ENCODE assay signal across 27 cellular contexts in the genomic region with DNA sequence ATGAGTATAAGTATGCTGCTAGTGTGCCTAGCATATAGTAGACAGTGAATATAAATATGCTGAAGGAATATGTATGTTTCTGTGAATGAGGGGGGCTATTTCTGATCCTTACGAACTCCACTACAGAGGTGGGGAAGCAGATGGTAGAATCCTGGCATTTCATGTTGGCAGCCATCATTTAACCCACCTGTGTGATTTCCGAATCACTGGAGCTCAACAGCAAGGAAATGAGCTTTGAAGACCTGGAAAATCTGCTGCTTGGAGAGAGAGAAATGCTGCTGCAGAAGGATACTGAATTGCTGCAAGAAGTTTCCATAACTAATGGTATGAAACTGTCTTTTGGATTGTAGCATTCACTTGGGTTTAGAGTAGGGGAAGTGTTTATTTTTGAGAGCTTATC.
"Had no signal": no experiment of that assay in that cellular context is flagged by ENCODE, and none has a peak within 500 bp of the region (broad histone marks: within the 10 kb centered on the region; RNA-seq: fewer than 3 reads in every experiment).

No MANE protein-coding gene starts in this region.

- H3K36me3 ChIP-seq: adrenal gland, colonic mucosa had no signal

- H3K4me3 ChIP-seq: adrenal gland, body of pancreas, colonic mucosa had no signal

- ATAC-seq: activated CD4-positive, alpha-beta T cell treated with anti-CD3 and anti-CD28 coated beads for 36 hours; activated CD8-positive, alpha-beta T cell treated with anti-CD3 and anti-CD28 coated beads for 36 hours; activated naive CD8-positive, alpha-beta T cell treated with anti-CD3 and anti-CD28 coated beads, Interleukin-2, amount 50 U/mL, for 24 hours; activated T-cell treated with anti-CD3 and anti-CD28 coated beads, Interleukin-2, amount 50 U/mL, for 4 hours; body of pancreas; esophagus mucosa had no signal

- H3K27ac ChIP-seq: adrenal gland, body of pancreas, colonic mucosa had no signal

- H3K4me1 ChIP-seq: adrenal gland, body of pancreas, colonic mucosa had no signal

- H3K27ac Mint-ChIP-seq: activated CD4-positive, alpha-beta T cell treated with anti-CD3 and anti-CD28 coated beads for 36 hours; activated CD8-positive, alpha-beta T cell treated with anti-CD3 and anti-CD28 coated beads for 36 hours; activated naive CD4-positive, alpha-beta T cell treated with anti-CD3 and anti-CD28 coated beads for 36 hours; activated naive CD4-positive, alpha-beta T cell treated with anti-CD3 and anti-CD28 coated beads, Interleukin-2, amount 50 U/mL, for 24 hours; activated naive CD8-positive, alpha-beta T cell treated with anti-CD3 and anti-CD28 coated beads for 36 hours; activated naive CD8-positive, alpha-beta T cell treated with anti-CD3 and anti-CD28 coated beads, Interleukin-2, amount 50 U/mL, for 24 hours; activated T-helper 1 cell treated with anti-CD3 and anti-CD28 coated beads, Interleukin-12 subunit alpha, Interleukin-12 subunit beta, Interleukin-2, Interleukin-4 antibody, amounts not matched to agents 30 ng/mL and 10 ng/mL and 1 ng/mL, durations not matched to agents 14 hours and 24 hours and 36 hours; activated T-helper 2 cell treated with anti-CD3 and anti-CD28 coated beads, Interferon-gamma antibody, Interleukin-2, Interleukin-4, amounts not matched to agents 10 μg/mL and 5 μg/mL and 100 μg/mL, durations not matched to agents 14 hours and 24 hours and 36 hours; endodermal cell had no signal

- H3K4me3 Mint-ChIP-seq: activated CD4-positive, alpha-beta T cell treated with anti-CD3 and anti-CD28 coated beads for 36 hours; activated CD8-positive, alpha-beta T cell treated with anti-CD3 and anti-CD28 coated beads for 36 hours; activated naive CD4-positive, alpha-beta T cell treated with anti-CD3 and anti-CD28 coated beads for 36 hours; activated naive CD4-positive, alpha-beta T cell treated with anti-CD3 and anti-CD28 coated beads, Interleukin-2, amount 50 U/mL, for 24 hours; activated naive CD8-positive, alpha-beta T cell treated with anti-CD3 and anti-CD28 coated beads for 36 hours; activated naive CD8-positive, alpha-beta T cell treated with anti-CD3 and anti-CD28 coated beads, Interleukin-2, amount 50 U/mL, for 24 hours; activated T-cell treated with anti-CD3 and anti-CD28 coated beads, Interleukin-2, amount 50 U/mL, for 4 hours; activated T-helper 1 cell treated with anti-CD3 and anti-CD28 coated beads, Interleukin-12 subunit alpha, Interleukin-12 subunit beta, Interleukin-2, Interleukin-4 antibody, amounts not matched to agents 30 ng/mL and 10 ng/mL and 1 ng/mL, durations not matched to agents 14 hours and 24 hours and 36 hours; endodermal cell had no signal

- H3K9me3 Mint-ChIP-seq: activated CD8-positive, alpha-beta T cell treated with anti-CD3 and anti-CD28 coated beads for 36 hours; activated naive CD4-positive, alpha-beta T cell treated with anti-CD3 and anti-CD28 coated beads for 36 hours; activated naive CD4-positive, alpha-beta T cell treated with anti-CD3 and anti-CD28 coated beads, Interleukin-2, amount 50 U/mL, for 24 hours; activated naive CD8-positive, alpha-beta T cell treated with anti-CD3 and anti-CD28 coated beads for 36 hours; activated naive CD8-positive, alpha-beta T cell treated with anti-CD3 and anti-CD28 coated beads, Interleukin-2, amount 50 U/mL, for 24 hours; activated T-cell treated with anti-CD3 and anti-CD28 coated beads, Interleukin-2, amount 50 U/mL, for 4 hours; activated T-helper 1 cell treated with anti-CD3 and anti-CD28 coated beads, Interleukin-12 subunit alpha, Interleukin-12 subunit beta, Interleukin-2, Interleukin-4 antibody, amounts not matched to agents 30 ng/mL and 10 ng/mL and 1 ng/mL, durations not matched to agents 14 hours and 24 hours and 36 hours; activated T-helper 2 cell treated with anti-CD3 and anti-CD28 coated beads, Interferon-gamma antibody, Interleukin-2, Interleukin-4, amounts not matched to agents 10 μg/mL and 5 μg/mL and 100 μg/mL, durations not matched to agents 14 hours and 24 hours and 36 hours had no signal

- H3K9me3 ChIP-seq: adrenal gland, body of pancreas, colonic mucosa had no signal

- H3K27me3 ChIP-seq: adrenal gland, body of pancreas, colonic mucosa had no signal

- H3K27me3 Mint-ChIP-seq: activated CD4-positive, alpha-beta T cell treated with anti-CD3 and anti-CD28 coated beads for 36 hours; activated CD8-positive, alpha-beta T cell treated with anti-CD3 and anti-CD28 coated beads for 36 hours; activated naive CD4-positive, alpha-beta T cell treated with anti-CD3 and anti-CD28 coated beads, Interleukin-2, amount 50 U/mL, for 24 hours; activated naive CD8-positive, alpha-beta T cell treated with anti-CD3 and anti-CD28 coated beads for 36 hours; activated naive CD8-positive, alpha-beta T cell treated with anti-CD3 and anti-CD28 coated beads, Interleukin-2, amount 50 U/mL, for 24 hours had no signal

- DNase-seq: activated CD4-positive, alpha-beta T cell treated with anti-CD3 and anti-CD28 coated beads for 36 hours; activated CD4-positive, alpha-beta T cell treated with anti-CD3 and anti-CD28 coated beads, Interleukin-2, amount 50 U/mL, for 1 hour; activated CD4-positive, alpha-beta T cell treated with anti-CD3 and anti-CD28 coated beads, Interleukin-2, amount 50 U/mL, for 48 hours; activated CD4-positive, CD25-positive, alpha-beta regulatory T cell; activated CD4-positive, CD25-positive, alpha-beta regulatory T cell treated with anti-CD3 and anti-CD28 coated beads, Interleukin-2, amount 50 U/mL, for 72 hours; activated CD8-positive, alpha-beta memory T cell treated with anti-CD3 and anti-CD28 coated beads for 24 hours; activated CD8-positive, alpha-beta T cell treated with anti-CD3 and anti-CD28 coated beads for 36 hours; activated effector memory CD4-positive, alpha-beta T cell treated with anti-CD3 and anti-CD28 coated beads, Interleukin-2, amount 50 U/mL, for 16 hours; activated naive CD4-positive, alpha-beta T cell treated with anti-CD3 and anti-CD28 coated beads for 36 hours; activated naive CD8-positive, alpha-beta T cell treated with anti-CD3 and anti-CD28 coated beads for 36 hours; activated naive CD8-positive, alpha-beta T cell treated with anti-CD3 and anti-CD28 coated beads, Interleukin-2, amount 50 U/mL, for 24 hours; activated T-cell treated with anti-CD3 and anti-CD28 coated beads, Interleukin-2, amount 50 U/mL, for 4 hours; adrenal gland; amygdala; aorta; body of pancreas; central memory CD4-positive, alpha-beta T cell; colonic mucosa; effector CD8-positive, alpha-beta T cell; endodermal cell; foreskin fibroblast; head of caudate nucleus; T-helper 2 cell had no signal

- H3K4me1 Mint-ChIP-seq: activated CD4-positive, alpha-beta T cell treated with anti-CD3 and anti-CD28 coated beads for 36 hours; activated naive CD4-positive, alpha-beta T cell treated with anti-CD3 and anti-CD28 coated beads, Interleukin-2, amount 50 U/mL, for 24 hours; activated naive CD8-positive, alpha-beta T cell treated with anti-CD3 and anti-CD28 coated beads for 36 hours had no signal
